8 cellular contexts compared by ENCODE assay signal in genomic region chr1:234961468-234962339, GRCh38.
DNase-seq lines count a peak whose midpoint lies in the region; ATAC-seq and TF ChIP-seq lines count a peak whose summit lies in the region.

No MANE protein-coding gene starts in this region.

- H3K27me3 ChIP-seq in GM23248 (replicated peaks; ENCODE audit: insufficient read depth) (no peaks in the 10 kb centered on the region), SJSA1 (replicated peaks) (no peaks in the 10 kb centered on the region), esophagus squamous epithelium (no peaks in the 10 kb centered on the region), prostate gland (replicated peaks; ENCODE audit: insufficient read depth) (no peaks in the 10 kb centered on the region)

- H2AFZ ChIP-seq in GM23248, result peak overlapping the region; percentile 45

- peak overlapping the region; percentile 91 for H3K9ac ChIP-seq in GM23248

- DNase-seq in Caki2 (ENCODE audit: low read depth), result peak; percentile 96
- DNase-seq in GM23248, result peak; percentile 88
- peak in 1 of 2 experiments; percentile 60 for DNase-seq in SJSA1 (ENCODE audit: low read depth in 1 of 2, low spot score in 2 of 2)
- DNase-seq in esophagus squamous epithelium (lab: John Stamatoyannopoulos, UW), result no peak
- peak; percentile 69 for DNase-seq in prostate gland (ENCODE audit: low spot score)
- no peak for DNase-seq in COR-L47 (lab: John Stamatoyannopoulos, UW)
- DNase-seq in NCI-H1694 treated with DMSO at 0.1 percent for 48 hours (lab: John Stamatoyannopoulos, UW), result no peak

- peaks cover 42% of the 10 kb centered on the region for H3F3A ChIP-seq in GM23248 (ENCODE audit: insufficient read depth)

- in situ Hi-C loops in Caki2 (cut with HindIII; ENCODE audit: low pct_unique_long_range_greater_than_20kb, low sequenced_read_pairs) (loop anchor here (25.0 kb wide), 2 partner anchors 249 to 349 kb away; partner anchors contain the start of gene IRF2BP2), GM23248 (cut with MboI) (no loop called here)

- WGBS in GM23248 (ENCODE audit: low coverage in 1 of 2, low lambda C conversion rate in 2 of 2, missing lambda C conversion rate in 2 of 2), 2 experiments, result 58% methylated on average over 9 of the region's 9 CpGs
- WGBS in esophagus squamous epithelium, 2 donors, result 50 to 55% methylated on average over 8 to 9 of the region's 9 CpGs
- 32% methylated on average over 9 of the region's 9 CpGs for WGBS in prostate gland

- ATAC-seq in activated CD4-positive, CD25-positive, alpha-beta regulatory T cell treated with anti-CD3 and anti-CD28 coated beads, Interleukin-2, amount 50 U/mL, for 24 hours, result no peak

- H3K36me3 ChIP-seq in GM23248 (ENCODE audit: low read depth), result no peaks in the 10 kb centered on the region
- no peaks in the 10 kb centered on the region for H3K36me3 ChIP-seq in SJSA1
- no peaks in the 10 kb centered on the region for H3K36me3 ChIP-seq in esophagus squamous epithelium
- no peaks in the 10 kb centered on the region for H3K36me3 ChIP-seq in prostate gland

- no peak for TF ChIP-seq CTCF in esophagus squamous epithelium (IDR thresholded peaks at IDR 0.05)
- TF ChIP-seq CTCF in prostate gland (IDR thresholded peaks at IDR 0.05), result no peak

- H3K4me2 ChIP-seq in GM23248 (ENCODE audit: unreplicated experiment), result peak overlapping the region; percentile 74

- intact Hi-C loops in esophagus squamous epithelium (cut with DNase I), result no loop called here
- intact Hi-C loops in prostate gland (cut with DNase I), result loop anchor here (5.0 kb wide), 1 partner anchor 34 kb away; no protein-coding TSS in a partner anchor

- peak overlapping the region; percentile 100 for H3K27ac ChIP-seq in GM23248
- H3K27ac ChIP-seq in SJSA1, result peak overlapping the region; percentile 100
- H3K27ac ChIP-seq in esophagus squamous epithelium, result peak overlapping the region; percentile 38 to 85 (median 78)
- H3K27ac ChIP-seq in prostate gland, result peak overlapping the region; percentile 57 to 74

- H3K9me2 ChIP-seq in GM23248 (ENCODE audit: insufficient read depth), result no peaks in the 10 kb centered on the region

- TF ChIP-seq POLR2A in esophagus squamous epithelium (IDR thresholded peaks at IDR 0.05), result no peak
- TF ChIP-seq POLR2A in prostate gland (IDR thresholded peaks at IDR 0.05), result no peak

- H3K9me3 ChIP-seq in GM23248 (ENCODE audit: low read depth) (no peaks in the 10 kb centered on the region), SJSA1 (replicated peaks) (no peaks in the 10 kb centered on the region), esophagus squamous epithelium (no peaks in the 10 kb centered on the region), prostate gland (no peaks in the 10 kb centered on the region)

- peaks cover 45% of the 10 kb centered on the region for H3K4me1 ChIP-seq in GM23248 (ENCODE audit: insufficient read depth)
- H3K4me1 ChIP-seq in SJSA1 (replicated peaks), result peaks cover 69% of the 10 kb centered on the region
- H3K4me1 ChIP-seq in esophagus squamous epithelium, result peaks cover 25 to 72% (median 48%) of the 10 kb centered on the region in 3 donors
- H3K4me1 ChIP-seq in prostate gland (replicated peaks), result peaks cover 29% of the 10 kb centered on the region

- H3K4me3 ChIP-seq in GM23248 (peak overlapping the region; percentile 38), SJSA1 (no peak overlapping the region), esophagus squamous epithelium (no peak overlapping the region), prostate gland (no peak overlapping the region)

- no peaks in the 10 kb centered on the region for H3K79me2 ChIP-seq in GM23248 (ENCODE audit: insufficient read depth)

- no peaks in the 10 kb centered on the region for H4K20me1 ChIP-seq in GM23248 (ENCODE audit: insufficient read depth)

Comparison
In these comparisons a context has a peak if more than half of its experiments do, and no peak if none do; other contexts are left out.
1. DNase-seq: peak in Caki2 (single experiment), GM23248 (single experiment) and prostate gland (single experiment); none in esophagus squamous epithelium (single experiment), COR-L47 (single experiment) and NCI-H1694 treated with DMSO at 0.1 percent for 48 hours (single experiment).
2. Peak in every context shown above with its lines, with median percentiles within 50 percentile points of each other: H3K27ac ChIP-seq.